In the genomic region with DNA sequence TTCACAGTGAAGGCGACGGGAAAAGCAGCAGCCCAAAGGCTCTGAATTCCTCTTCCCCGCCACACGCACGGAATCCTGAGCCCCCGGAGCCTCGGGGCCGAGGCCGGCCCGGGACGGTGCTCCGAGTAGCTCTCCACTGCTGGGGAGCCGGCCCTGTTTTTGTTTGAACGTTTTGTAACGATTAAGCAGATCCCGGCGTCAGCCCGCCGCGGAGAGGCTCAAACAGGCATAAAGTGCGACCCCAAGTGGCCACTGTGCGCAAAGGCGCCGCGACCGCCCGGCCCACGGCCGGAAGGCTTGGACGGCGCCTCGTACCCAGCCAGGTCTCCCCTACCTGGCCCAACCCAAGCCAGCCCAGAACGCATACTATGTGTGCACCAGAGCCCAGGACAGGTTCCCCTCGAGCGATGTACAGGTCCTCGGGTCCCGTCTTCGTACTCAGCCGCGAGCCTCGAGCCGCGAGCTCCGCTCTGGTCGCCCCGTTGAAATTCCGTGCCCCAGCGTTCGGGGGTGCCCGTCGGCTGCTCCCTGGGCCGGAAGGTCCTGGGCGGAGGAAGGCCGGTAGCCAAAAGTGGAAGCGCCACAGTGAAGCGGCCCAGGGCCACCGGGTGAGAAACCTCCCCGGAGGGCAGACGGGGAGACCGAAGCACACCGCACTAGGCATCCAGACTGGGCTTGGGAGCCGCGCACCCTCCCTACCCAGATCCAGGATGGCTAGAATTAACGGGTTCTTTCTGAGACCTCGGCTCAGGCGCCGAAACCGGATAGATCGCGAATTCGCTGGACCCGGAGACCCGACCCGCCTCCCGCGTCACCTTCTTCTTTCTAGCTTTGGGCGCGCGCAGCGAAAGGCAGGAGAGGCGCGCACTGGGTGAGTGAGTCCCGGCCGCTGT, we compare ENCODE assay signal across 8 cellular contexts. TPM values are rescaled to one million over a fixed set of nuclear protein-coding genes. Genes with fewer than 3 reads are reported as not detected.
DNase-seq lines count a peak whose midpoint lies in the region; ATAC-seq and TF ChIP-seq lines count a peak whose summit lies in the region.

No MANE protein-coding gene starts in this region.

- H3K9me3 ChIP-seq in SJCRH30 (replicated peaks): no peaks in the 10 kb centered on the region

- H3K36me3 ChIP-seq in SJCRH30: no peaks in the 10 kb centered on the region

- H3K27me3 ChIP-seq in SJCRH30: peaks cover 28% of the 10 kb centered on the region

- peaks cover 71% of the 10 kb centered on the region for H3K27me3 Mint-ChIP-seq in IgD-negative memory B cell
- H3K27me3 Mint-ChIP-seq in glutamatergic neuron (ENCODE audit: unreplicated experiment): peaks cover 32% of the 10 kb centered on the region
- H3K27me3 Mint-ChIP-seq in type B pancreatic cell: peaks cover 82% of the 10 kb centered on the region

- peak; percentile 66 for ATAC-seq in GM19438 (IDR thresholded peaks at IDR 0.05; ENCODE audit: low read depth, unreplicated experiment)
- ATAC-seq in activated naive CD4-positive, alpha-beta T cell treated with anti-CD3 and anti-CD28 coated beads, Interleukin-2, amount 50 U/mL, for 72 hours: peak; percentile 61 to 69

- no peak overlapping the region for H3K27ac ChIP-seq in SJCRH30

- H3K36me3 Mint-ChIP-seq in IgD-negative memory B cell (no peaks in the 10 kb centered on the region), glutamatergic neuron (ENCODE audit: unreplicated experiment) (peaks cover under 1% of the 10 kb centered on the region), type B pancreatic cell (peaks cover 27% of the 10 kb centered on the region)
- peaks cover 0 to 5% of the 10 kb centered on the region in 2 donors for H3K36me3 Mint-ChIP-seq in activated naive CD4-positive, alpha-beta T cell treated with anti-CD3 and anti-CD28 coated beads, Interleukin-2, amount 50 U/mL, for 72 hours

- TF ChIP-seq CTCF in glutamatergic neuron (IDR thresholded peaks at IDR 0.05; ENCODE audit: partially characterized antibody, unreplicated experiment): peak; percentile 94
- TF ChIP-seq CTCF in type B pancreatic cell (conservative IDR thresholded peaks at IDR 0.05): peak; percentile 96

- H3K4me1 Mint-ChIP-seq in IgD-negative memory B cell (peaks cover 2 to 9% (median 7%) of the 10 kb centered on the region in 3 donors), glutamatergic neuron (ENCODE audit: low read depth, unreplicated experiment) (peaks cover 4% of the 10 kb centered on the region), type B pancreatic cell (ENCODE audit: unreplicated experiment) (peaks cover 15% of the 10 kb centered on the region)

- H3K4me3 ChIP-seq in SJCRH30: peak overlapping the region; percentile 43

- peak overlapping the region; percentile 79 to 93 (median 90) for H3K4me3 Mint-ChIP-seq in IgD-negative memory B cell
- H3K4me3 Mint-ChIP-seq in glutamatergic neuron (ENCODE audit: unreplicated experiment): peak overlapping the region; percentile 88
- H3K4me3 Mint-ChIP-seq in type B pancreatic cell: peak overlapping the region; percentile 92

- peak; percentile 92 for DNase-seq in CD1c-positive myeloid dendritic cell (ENCODE audit: extremely low spot score)
- DNase-seq in SJCRH30: peak; percentile 49 to 54
- peak; percentile 63 to 91 for DNase-seq in activated naive CD4-positive, alpha-beta T cell treated with anti-CD3 and anti-CD28 coated beads, Interleukin-2, amount 50 U/mL, for 72 hours (ENCODE audit: low spot score in 2 of 2)
- DNase-seq in glutamatergic neuron: peak; percentile 94
- DNase-seq in occipital lobe (lab: John Stamatoyannopoulos, UW): peak; percentile 75
- DNase-seq in type B pancreatic cell (ENCODE audit: extremely low spot score, unreplicated experiment): peak; percentile 94

- H3K27ac Mint-ChIP-seq in IgD-negative memory B cell (peak overlapping the region in 2 of 3 donors; percentile 78 to 82), glutamatergic neuron (ENCODE audit: unreplicated experiment) (peak overlapping the region; percentile 85), type B pancreatic cell (peak overlapping the region; percentile 97)
- no peak overlapping the region for H3K27ac Mint-ChIP-seq in activated naive CD4-positive, alpha-beta T cell treated with anti-CD3 and anti-CD28 coated beads, Interleukin-2, amount 50 U/mL, for 72 hours

- no peaks in the 10 kb centered on the region for H3K4me1 ChIP-seq in SJCRH30

- H3K9me3 Mint-ChIP-seq in IgD-negative memory B cell (no peaks in the 10 kb centered on the region), glutamatergic neuron (ENCODE audit: unreplicated experiment) (peaks cover 12% of the 10 kb centered on the region), type B pancreatic cell (no peaks in the 10 kb centered on the region)
- no peaks in the 10 kb centered on the region for H3K9me3 Mint-ChIP-seq in activated naive CD4-positive, alpha-beta T cell treated with anti-CD3 and anti-CD28 coated beads, Interleukin-2, amount 50 U/mL, for 72 hours

RNA-seq across cellular contexts. Expression of a gene that starts 1.2 kb away (rescaled TPM):
- polyA plus RNA-seq in IgD-negative memory B cell: not detected
- not detected in 2 replicates for total RNA-seq in SJCRH30 (2014; rRNA removed; shearing (Covaris generic))
- total RNA-seq in activated naive CD4-positive, alpha-beta T cell treated with anti-CD3 and anti-CD28 coated beads, Interleukin-2, amount 50 U/mL, for 72 hours: under 1 TPM in 1 of 2 donors, not detected in 1; 0.12 TPM
- total RNA-seq in glutamatergic neuron (ENCODE audit: unreplicated experiment) (4.6 TPM), occipital lobe (11.1 TPM), type B pancreatic cell (ENCODE audit: low replicate concordance) (104 and 114 TPM in 2 replicates)

Comparison
In these comparisons a context has a peak if more than half of its experiments do, and no peak if none do; other contexts are left out.
1. H3K27ac Mint-ChIP-seq: peak in IgD-negative memory B cell (2 of 3), glutamatergic neuron (single experiment) and type B pancreatic cell (single experiment); none in activated naive CD4-positive, alpha-beta T cell treated with anti-CD3 and anti-CD28 coated beads, Interleukin-2, amount 50 U/mL, for 72 hours (0 of 2).
2. Peak in every context shown above with its lines, with median percentiles within 50 percentile points of each other: DNase-seq and H3K4me3 Mint-ChIP-seq.